8 cellular contexts compared by ENCODE assay signal in the genomic region with DNA sequence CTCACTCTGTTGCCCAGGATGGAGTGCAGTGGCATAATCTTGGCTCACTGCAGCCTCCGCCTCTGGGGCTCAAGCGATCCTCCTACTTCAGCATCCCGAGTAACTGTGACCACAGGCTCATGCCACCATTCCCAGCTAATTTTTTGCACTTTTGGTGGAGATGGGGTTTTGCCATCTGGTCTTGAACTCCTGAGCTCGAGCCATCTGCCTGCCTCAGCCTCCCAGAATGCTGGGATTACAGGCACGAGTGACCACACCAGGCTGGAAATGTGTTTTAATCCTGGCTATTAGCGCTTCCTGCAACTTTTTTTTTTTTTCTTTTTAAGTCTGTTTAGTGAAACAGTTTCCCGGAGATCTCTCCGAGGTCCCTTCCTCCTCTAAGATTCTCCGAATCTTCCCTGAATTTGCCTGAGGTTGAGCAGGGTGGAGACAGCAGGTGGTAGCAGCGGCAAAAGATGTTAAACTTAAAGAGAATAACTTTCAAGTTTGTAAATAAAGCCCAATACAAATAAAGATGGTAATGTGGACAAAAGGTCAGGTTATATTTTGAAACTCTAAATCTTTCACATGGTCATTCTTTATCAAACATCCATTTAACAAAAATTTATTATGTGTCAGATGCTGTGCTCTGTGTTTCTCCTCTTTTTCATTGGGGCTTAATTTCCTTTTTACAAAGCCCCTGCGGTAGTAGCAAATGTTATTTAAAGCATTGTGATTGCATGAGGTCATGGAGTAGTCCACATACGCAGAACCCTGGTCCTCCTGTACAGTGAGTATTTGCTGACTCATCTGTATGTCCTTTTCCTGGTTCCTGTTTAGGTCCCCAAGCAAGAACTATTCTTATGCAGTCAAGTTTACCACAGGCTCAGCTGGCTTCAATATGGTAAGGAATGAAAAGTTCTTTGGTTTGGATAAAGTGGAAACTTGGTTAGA.
A peak's percentile ranks its signal among the peaks of the same experiment; 100 is the strongest.
DNase-seq lines count a peak whose midpoint lies in the region; ATAC-seq and TF ChIP-seq lines count a peak whose summit lies in the region.

No MANE protein-coding gene starts in this region.

- peak overlapping the region; percentile 34 for H3K9ac ChIP-seq in HCT116 (ENCODE audit: low read length)

- H3K27me3 Mint-ChIP-seq in CD4-positive, alpha-beta memory T cell = no peaks in the 10 kb centered on the region
- no peaks in the 10 kb centered on the region for H3K27me3 Mint-ChIP-seq in CD4-positive, alpha-beta T cell

- H3K27ac Mint-ChIP-seq in CD4-positive, alpha-beta memory T cell = no peak overlapping the region
- H3K27ac Mint-ChIP-seq in CD4-positive, alpha-beta T cell = no peak overlapping the region

- H3K36me3 Mint-ChIP-seq in CD4-positive, alpha-beta memory T cell = peaks cover 0 to 6% of the 10 kb centered on the region in 2 donors
- H3K36me3 Mint-ChIP-seq in CD4-positive, alpha-beta T cell (ENCODE audit: low read depth) = no peaks in the 10 kb centered on the region

- H3K27me3 ChIP-seq in HCT116 (ENCODE audit: insufficient read depth, low read length) = no peaks in the 10 kb centered on the region
- H3K27me3 ChIP-seq in CD4-positive, alpha-beta memory T cell (ENCODE audit: insufficient read depth, low read length) = no peaks in the 10 kb centered on the region
- H3K27me3 ChIP-seq in CD4-positive, alpha-beta T cell (ENCODE audit: control insufficient read depth, insufficient read depth, low read length) = no peaks in the 10 kb centered on the region

- H4K20me1 ChIP-seq in HCT116 (ENCODE audit: insufficient read depth) = no peaks in the 10 kb centered on the region

- no TSS peak for BruUV-seq in HCT116 (replicated peaks; lab: Mats Ljungman, UMichigan)

- no peaks in the 10 kb centered on the region for H3K36me3 ChIP-seq in HCT116 (ENCODE audit: control insufficient read depth in 1 of 2, insufficient read depth in 2 of 2, low read length in 2 of 2)
- no peaks in the 10 kb centered on the region for H3K36me3 ChIP-seq in CD4-positive, alpha-beta memory T cell (ENCODE audit: insufficient read depth, low read length)

- no peak for TF ChIP-seq RAD21 in HCT116 (IDR thresholded peaks at IDR 0.05; ENCODE audit: low read depth)

- no peak overlapping the region for H2AFZ ChIP-seq in HCT116 (ENCODE audit: low read depth, low read length, poor library complexity, severe bottlenecking)

- H3K9me3 ChIP-seq in HCT116 (ENCODE audit: control insufficient read depth in 1 of 2, insufficient read depth in 1 of 2, low read depth in 1 of 2, low read length in 2 of 2) = no peaks in the 10 kb centered on the region
- no peaks in the 10 kb centered on the region for H3K9me3 ChIP-seq in CD4-positive, alpha-beta memory T cell (ENCODE audit: control insufficient read depth in 1 of 2, low read length in 2 of 2)
- no peaks in the 10 kb centered on the region for H3K9me3 ChIP-seq in CD4-positive, alpha-beta T cell (ENCODE audit: control insufficient read depth, low read length)

- POLR2A ChIA-PET in HCT116 (lab: Charles Lee) = no interaction called here
- POLR2A ChIA-PET in CD4-positive, alpha-beta memory T cell (lab: Charles Lee; ENCODE audit: partially characterized antibody) = no interaction called here
- POLR2A ChIA-PET in CD4-positive, alpha-beta T cell (lab: Charles Lee) = no interaction called here

- H3K4me1 Mint-ChIP-seq in CD4-positive, alpha-beta memory T cell = no peaks in the 10 kb centered on the region
- H3K4me1 Mint-ChIP-seq in CD4-positive, alpha-beta T cell (ENCODE audit: low read depth) = no peaks in the 10 kb centered on the region

- no peaks in the 10 kb centered on the region for H3K79me2 ChIP-seq in HCT116 (ENCODE audit: insufficient read depth, low read length)

- no peak for TF ChIP-seq POLR2A in HCT116 (IDR thresholded peaks at IDR 0.05; ENCODE audit: borderline replicate concordance, extremely low read depth, insufficient read depth, insufficient read length)

- peak overlapping the region; percentile 72 for H3K4me2 ChIP-seq in HCT116 (ENCODE audit: low read length)

- CTCF ChIA-PET in HCT116 (lab: Charles Lee) = no interaction called here
- CTCF ChIA-PET in CD4-positive, alpha-beta memory T cell (lab: Charles Lee; ENCODE audit: partially characterized antibody) = interaction anchor here (1.0 kb wide), 1 partner anchor 19 kb away, joined by 8 read pairs; no protein-coding TSS in a partner anchor
- CTCF ChIA-PET in CD4-positive, alpha-beta T cell (lab: Charles Lee) = interaction anchor here (1.1 kb wide), 1 partner anchor 8 kb away, joined by 3 read pairs; no protein-coding TSS in a partner anchor

- peak overlapping the region; percentile 71 for H3K27ac ChIP-seq in HCT116 (ENCODE audit: low read depth, low read length)
- H3K27ac ChIP-seq in CD4-positive, alpha-beta memory T cell (ENCODE audit: low read depth, low read length) = no peak overlapping the region
- H3K27ac ChIP-seq in CD4-positive, alpha-beta T cell (ENCODE audit: low read depth, low read length) = no peak overlapping the region

- no peaks in the 10 kb centered on the region for H3K9me2 ChIP-seq in HCT116 (ENCODE audit: insufficient read depth)

- DNase-seq in HCT116 (ENCODE audit: low read depth, low spot score) (peak; percentile 66), fibroblast of the conjunctiva (ENCODE audit: low read depth) (peak; percentile 93), pons (ENCODE audit: low spot score) (peak; percentile 71), NCI-H2196 treated with DMSO at 0.1 percent for 48 hours (lab: John Stamatoyannopoulos, UW; ENCODE audit: unreplicated experiment) (no peak), DMS79 (lab: John Stamatoyannopoulos, UW) (no peak)
- DNase-seq in CD4-positive, alpha-beta memory T cell = no peak
- DNase-seq in CD4-positive, alpha-beta T cell = no peak

- H3K4me1 ChIP-seq in HCT116 (ENCODE audit: control insufficient read depth in 1 of 2, insufficient read depth in 2 of 2, low read length in 2 of 2) = peaks cover 18 to 24% of the 10 kb centered on the region in 2 experiments
- H3K4me1 ChIP-seq in CD4-positive, alpha-beta memory T cell (ENCODE audit: insufficient read depth, low read length) = no peaks in the 10 kb centered on the region

- H3K4me3 ChIP-seq in HCT116 (replicated peaks in 1 of 2; ENCODE audit: low read depth in 1 of 2, low read length in 2 of 2) = peak overlapping the region in 1 of 2 experiments; percentile 18; a peak in 1 of 4 replicates
- H3K4me3 ChIP-seq in CD4-positive, alpha-beta memory T cell (ENCODE audit: low read length in 2 of 2) = no peak overlapping the region

- RAD21 ChIA-PET in HCT116 (lab: Charles Lee; ENCODE audit: low non-redundant PET in 1 of 2, low total read pairs in 2 of 2, uncharacterized antibody in 2 of 2, unreplicated experiment in 2 of 2) = no interaction called here

- TF ChIP-seq CTCF in HCT116 (IDR thresholded peaks at IDR 0.05 in 2 of 3, conservative IDR thresholded peaks at IDR 0.05 in 1 of 3; ENCODE audit: borderline replicate concordance in 1 of 3, insufficient read depth in 1 of 3, low read depth in 2 of 3, low read length in 2 of 3) = no peak
- TF ChIP-seq CTCF in CD4-positive, alpha-beta T cell (IDR thresholded peaks at IDR 0.05) = no peak

- no peak overlapping the region for H3K4me3 Mint-ChIP-seq in CD4-positive, alpha-beta memory T cell
- H3K4me3 Mint-ChIP-seq in CD4-positive, alpha-beta T cell = no peak overlapping the region

- H3K9me3 Mint-ChIP-seq in CD4-positive, alpha-beta memory T cell = no peaks in the 10 kb centered on the region
- H3K9me3 Mint-ChIP-seq in CD4-positive, alpha-beta T cell = no peaks in the 10 kb centered on the region

- ATAC-seq in HCT116 (peak; percentile 97), SK-N-SH treated with all-trans-retinoic acid at 6 μM for 48 hours (peak; percentile 97)
- no peak for ATAC-seq in CD4-positive, alpha-beta T cell (ENCODE audit: poor library complexity)

- intact Hi-C loops in HCT116 (cut with micrococcal nuclease) = no loop called here
- intact Hi-C loops in CD4-positive, alpha-beta memory T cell (cut with micrococcal nuclease) = no loop called here
- intact Hi-C loops in CD4-positive, alpha-beta T cell (cut with DNase I, micrococcal nuclease) = no loop called here

TF ChIP-seq in HCT116, 20 proteins besides CTCF, POLR2A, EP300 and RAD21 (continues in another document):
- TF ChIP-seq EZH2 (IDR thresholded peaks at IDR 0.05) (no peak), SP1 (IDR thresholded peaks at IDR 0.05; ENCODE audit: low read depth) (peak; percentile 49), JUND (IDR thresholded peaks at IDR 0.05) (peak; percentile 74), CEBPB (IDR thresholded peaks at IDR 0.05; ENCODE audit: low read depth) (0 out of 2 replicates have a peak, but pooled peaks have one; percentile 42), ZNF274 (IDR thresholded peaks at IDR 0.05; ENCODE audit: low read depth, low read length) (no peak), EGR1 (IDR thresholded peaks at IDR 0.05; ENCODE audit: low read depth) (0 out of 2 replicates have a peak, but pooled peaks have one; percentile 23), FOSL1 (IDR thresholded peaks at IDR 0.05; ENCODE audit: low read depth) (peak; percentile 72), POLR2AphosphoS5 (IDR thresholded peaks at IDR 0.05; ENCODE audit: low read depth, low read length) (no peak)
- TF ChIP-seq, protein P1, sequence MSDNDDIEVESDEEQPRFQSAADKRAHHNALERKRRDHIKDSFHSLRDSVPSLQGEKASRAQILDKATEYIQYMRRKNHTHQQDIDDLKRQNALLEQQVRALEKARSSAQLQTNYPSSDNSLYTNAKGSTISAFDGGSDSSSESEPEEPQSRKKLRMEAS (IDR thresholded peaks at IDR 0.05) = no peak

TF ChIP-seq in SK-N-SH treated with all-trans-retinoic acid at 6 μM for 48 hours, 23 proteins besides CTCF, POLR2A, EP300 and RAD21 (continues in another document):
- TF ChIP-seq GLIS3 (CRISPR knock-in tag; IDR thresholded peaks at IDR 0.05) = peak; percentile 9; the same call in 1 of the 2 replicates
- TF ChIP-seq OSR1 (CRISPR knock-in tag; IDR thresholded peaks at IDR 0.05) = no peak
- TF ChIP-seq ZFP30 (CRISPR knock-in tag; IDR thresholded peaks at IDR 0.05) = no peak
- no peak for TF ChIP-seq PPARA (CRISPR knock-in tag; IDR thresholded peaks at IDR 0.05; ENCODE audit: borderline replicate concordance)
- TF ChIP-seq CREB5 (CRISPR knock-in tag; IDR thresholded peaks at IDR 0.05; ENCODE audit: low read depth) = peak; percentile 94
- 0 out of 2 replicates have a peak, but pooled peaks have one; percentile 9 for TF ChIP-seq ESRRG (CRISPR knock-in tag; IDR thresholded peaks at IDR 0.05)
- no peak for TF ChIP-seq ZNF8 (CRISPR knock-in tag; IDR thresholded peaks at IDR 0.05)

Comparison
In these comparisons a context has a peak if more than half of its experiments do, and no peak if none do; other contexts are left out.
1. DNase-seq: peak in HCT116 (single experiment), fibroblast of the conjunctiva (single experiment) and pons (single experiment); none in CD4-positive, alpha-beta memory T cell (0 of 5), NCI-H2196 treated with DMSO at 0.1 percent for 48 hours (single experiment), CD4-positive, alpha-beta T cell (0 of 10) and DMS79 (single experiment).